10 cellular contexts compared by ENCODE assay signal in genomic region chr19:518292-519231, GRCh38. TPM values are rescaled to one million over a fixed set of nuclear protein-coding genes. Genes with fewer than 3 reads are reported as not detected.
DNase-seq lines count a peak whose midpoint lies in the region; ATAC-seq, FAIRE-seq and TF ChIP-seq lines count a peak whose summit lies in the region.
"Had no signal": no experiment of that assay in that cellular context is flagged by ENCODE, and none has a peak within 500 bp of the region (broad histone marks: within the 10 kb centered on the region; RNA-seq: fewer than 3 reads in every experiment).

No MANE protein-coding gene starts in this region.

- DNase-seq in GM06990 (ENCODE audit: extremely low read depth, insufficient read length) (peak; percentile 51), fibroblast of peridontal ligament (ENCODE audit: extremely low read depth) (peak; percentile 46), small intestine (peak; percentile 46), foreskin melanocyte (no peak)
- peak; percentile 50 for DNase-seq in activated CD4-positive, alpha-beta memory T cell treated with anti-CD3 and anti-CD28 coated beads, Interleukin-2, amount 10 ng/mL, durations not matched to agents 7 days and 5 days
- DNase-seq: NCI-H69 had no signal

- H3K27ac ChIP-seq in small intestine (ENCODE audit: low read depth in 1 of 2, low read length in 1 of 2) = no peak overlapping the region

- no peak overlapping the region for H3K4me3 ChIP-seq in GM06990 (replicated peaks; ENCODE audit: low read depth, low read length)
- peak overlapping the region in 1 of 2 donors; percentile 13 for H3K4me3 ChIP-seq in small intestine (ENCODE audit: low read depth in 1 of 2, low read length in 2 of 2)
- H3K4me3 ChIP-seq: uterus had no signal

- TF ChIP-seq CTCF in GM06990 (IDR thresholded peaks at IDR 0.05; ENCODE audit: insufficient read depth, low read length, poor library complexity, severe bottlenecking) = peak; percentile 11

- POLR2A ChIA-PET in activated CD4-positive, alpha-beta memory T cell treated with anti-CD3 and anti-CD28 coated beads, Interleukin-2, amount 10 ng/mL, durations not matched to agents 7 days and 5 days (lab: Charles Lee) = interaction anchor here (1.2 kb wide), 1 partner anchor 14 kb away, joined by 6 read pairs; the partner anchor contains the start of gene CDC34

- FAIRE-seq in small intestine (lab: Jason Lieb, UNC) = no peak

- peaks cover 4% of the 10 kb centered on the region for H3K36me3 Mint-ChIP-seq in activated CD4-positive, alpha-beta memory T cell treated with anti-CD3 and anti-CD28 coated beads, Interleukin-2, amount 10 ng/mL, durations not matched to agents 7 days and 5 days (ENCODE audit: low read depth)

- H3K4me1 ChIP-seq in small intestine (ENCODE audit: control insufficient read depth in 2 of 2, insufficient read depth in 1 of 2, low read depth in 1 of 2, low read length in 1 of 2) = no peaks in the 10 kb centered on the region
- H3K4me1 ChIP-seq: uterus had no signal

- no peaks in the 10 kb centered on the region for H3K9me3 Mint-ChIP-seq in activated CD4-positive, alpha-beta memory T cell treated with anti-CD3 and anti-CD28 coated beads, Interleukin-2, amount 10 ng/mL, durations not matched to agents 7 days and 5 days

- CTCF ChIA-PET in activated CD4-positive, alpha-beta memory T cell treated with anti-CD3 and anti-CD28 coated beads, Interleukin-2, amount 10 ng/mL, durations not matched to agents 7 days and 5 days (lab: Charles Lee) = no interaction called here

- no peak overlapping the region for H3K27ac Mint-ChIP-seq in activated CD4-positive, alpha-beta memory T cell treated with anti-CD3 and anti-CD28 coated beads, Interleukin-2, amount 10 ng/mL, durations not matched to agents 7 days and 5 days

- no peak overlapping the region for H3K4me3 Mint-ChIP-seq in activated CD4-positive, alpha-beta memory T cell treated with anti-CD3 and anti-CD28 coated beads, Interleukin-2, amount 10 ng/mL, durations not matched to agents 7 days and 5 days

- H3K9me3 ChIP-seq in small intestine (ENCODE audit: control insufficient read depth, low read depth) = no peaks in the 10 kb centered on the region
- H3K9me3 ChIP-seq: uterus had no signal

- H3K27me3 ChIP-seq in GM06990 (replicated peaks; ENCODE audit: control insufficient read depth, insufficient read depth, low read length) = no peaks in the 10 kb centered on the region
- no peaks in the 10 kb centered on the region for H3K27me3 ChIP-seq in small intestine (ENCODE audit: control insufficient read depth in 2 of 2, insufficient read depth in 2 of 2, low read length in 2 of 2)
- H3K27me3 ChIP-seq: uterus had no signal

- no peak for ATAC-seq in GM19463 (IDR thresholded peaks at IDR 0.05; ENCODE audit: unreplicated experiment)
- ATAC-seq in GM18520 (IDR thresholded peaks at IDR 0.05; ENCODE audit: unreplicated experiment) = no peak
- no peak for ATAC-seq in GM18858 (IDR thresholded peaks at IDR 0.05; ENCODE audit: unreplicated experiment)

- peaks cover 12% of the 10 kb centered on the region for H3K4me1 Mint-ChIP-seq in activated CD4-positive, alpha-beta memory T cell treated with anti-CD3 and anti-CD28 coated beads, Interleukin-2, amount 10 ng/mL, durations not matched to agents 7 days and 5 days

- 16 to 27% (median 24%) methylated on average over 46 to 59 of the region's 59 CpGs for WGBS in small intestine, 3 donors

- H3K36me3 ChIP-seq in GM06990 (ENCODE audit: control insufficient read depth, insufficient read depth, low read length) = no peaks in the 10 kb centered on the region; the same call in 1 of the 2 replicates
- H3K36me3 ChIP-seq in small intestine (ENCODE audit: control insufficient read depth in 2 of 2, insufficient read depth in 2 of 2, low read length in 2 of 2) = no peaks in the 10 kb centered on the region
- H3K36me3 ChIP-seq: uterus had no signal

- H3K27me3 Mint-ChIP-seq in activated CD4-positive, alpha-beta memory T cell treated with anti-CD3 and anti-CD28 coated beads, Interleukin-2, amount 10 ng/mL, durations not matched to agents 7 days and 5 days = no peaks in the 10 kb centered on the region

RNA-seq across cellular contexts. Expression of gene TPGS1, which starts 11.3 kb away (rescaled TPM):
- 10 to 100 TPM; 22.9 to 24.0 TPM for total RNA-seq in activated CD4-positive, alpha-beta memory T cell treated with anti-CD3 and anti-CD28 coated beads, Interleukin-2, amount 10 ng/mL, durations not matched to agents 7 days and 5 days
- polyA plus RNA-seq in small intestine = 10 to 100 TPM; 23.0 to 38.4 (median 27.3) TPM

RNA-seq across cellular contexts. Expression of gene CDC34, which starts 13.0 kb away (rescaled TPM):
- total RNA-seq in activated CD4-positive, alpha-beta memory T cell treated with anti-CD3 and anti-CD28 coated beads, Interleukin-2, amount 10 ng/mL, durations not matched to agents 7 days and 5 days = 10 to 100 TPM; 50.3 to 50.4 TPM
- 100 to 1,000 TPM in 2 of 3 donors, 10 to 100 TPM in 1; 58.2 to 113 (median 102) TPM for polyA plus RNA-seq in small intestine

RNA-seq across cellular contexts. Expression of gene MADCAM1, which starts 22.3 kb away (rescaled TPM):
- under 1 TPM; 0.78 to 0.81 TPM for total RNA-seq in activated CD4-positive, alpha-beta memory T cell treated with anti-CD3 and anti-CD28 coated beads, Interleukin-2, amount 10 ng/mL, durations not matched to agents 7 days and 5 days
- polyA plus RNA-seq in small intestine = 1 to 10 TPM in 2 of 3 donors, not detected in 1; 1.1 to 6.4 TPM

RNA-seq across cellular contexts. Expression of gene GZMM, which starts 25.3 kb away (rescaled TPM):
- total RNA-seq in activated CD4-positive, alpha-beta memory T cell treated with anti-CD3 and anti-CD28 coated beads, Interleukin-2, amount 10 ng/mL, durations not matched to agents 7 days and 5 days = 10 to 100 TPM; 45.1 to 45.2 TPM
- polyA plus RNA-seq in small intestine = 1 to 10 TPM in 2 of 3 donors, under 1 TPM in 1; 0.89 to 5.7 (median 1.9) TPM

RNA-seq across cellular contexts. Expression of gene BSG, which starts 53.8 kb away (rescaled TPM):
- total RNA-seq in activated CD4-positive, alpha-beta memory T cell treated with anti-CD3 and anti-CD28 coated beads, Interleukin-2, amount 10 ng/mL, durations not matched to agents 7 days and 5 days = 100 to 1,000 TPM; 255 to 257 TPM
- polyA plus RNA-seq in small intestine = 100 to 1,000 TPM; 208 to 443 (median 305) TPM
